32 cellular contexts compared by ENCODE assay signal in genomic region chr18:43265465-43265864, GRCh38. TPM values are rescaled to one million over a fixed set of nuclear protein-coding genes. Genes with fewer than 3 reads are reported as not detected.
"Had no signal": no experiment of that assay in that cellular context is flagged by ENCODE, and none has a peak within 500 bp of the region (broad histone marks: within the 10 kb centered on the region; RNA-seq: fewer than 3 reads in every experiment).

No MANE protein-coding gene starts in this region.

- H3K27me3 ChIP-seq: adrenal gland, body of pancreas, esophagus muscularis mucosa, foreskin keratinocyte, gastrocnemius medialis, heart left ventricle had no signal

- DNase-seq: activated B cell treated with CpG ODN at 0.5 μM for 24 hours; activated CD4-positive, alpha-beta T cell treated with anti-CD3 and anti-CD28 coated beads for 48 hours; activated CD4-positive, alpha-beta T cell treated with anti-CD3 and anti-CD28 coated beads, Interleukin-2, amount 50 U/mL, for 1 hour; activated CD4-positive, alpha-beta T cell treated with anti-CD3 and anti-CD28 coated beads, Interleukin-2, amount 50 U/mL, for 48 hours; activated CD8-positive, alpha-beta memory T cell treated with anti-CD3 and anti-CD28 coated beads for 24 hours; activated CD8-positive, alpha-beta T cell treated with anti-CD3 and anti-CD28 coated beads for 36 hours; activated effector memory CD4-positive, alpha-beta T cell treated with anti-CD3 and anti-CD28 coated beads, Interleukin-2, amount 50 U/mL, for 16 hours; activated naive CD4-positive, alpha-beta T cell treated with anti-CD3 and anti-CD28 coated beads for 36 hours; activated naive CD8-positive, alpha-beta T cell treated with anti-CD3 and anti-CD28 coated beads for 36 hours; activated naive CD8-positive, alpha-beta T cell treated with anti-CD3 and anti-CD28 coated beads, Interleukin-2, amount 50 U/mL, for 24 hours; activated T-cell treated with anti-CD3 and anti-CD28 coated beads, Interleukin-2, amount 50 U/mL, for 4 hours; adrenal gland; amygdala; aorta; body of pancreas; caudate nucleus; cortex of kidney; dermis blood vessel endothelial cell; effector CD4-positive, alpha-beta T cell; effector memory CD8-positive, alpha-beta T cell; erythroblast; foreskin keratinocyte; gastrocnemius medialis; glutamatergic neuron; heart left ventricle; T1000; WERI-Rb-1 had no signal

- H3K36me3 ChIP-seq: adrenal gland, esophagus muscularis mucosa, gastrocnemius medialis, heart left ventricle had no signal

- H3K9me3 ChIP-seq: adrenal gland, body of pancreas had no signal

- H3K4me1 ChIP-seq: adrenal gland, body of pancreas, esophagus muscularis mucosa, foreskin keratinocyte, gastrocnemius medialis, heart left ventricle had no signal

- H3K27ac ChIP-seq: adrenal gland, body of pancreas, esophagus muscularis mucosa, foreskin keratinocyte, gastrocnemius medialis, heart left ventricle, WERI-Rb-1 had no signal

- FAIRE-seq: colon had no signal

- H3K4me3 ChIP-seq: adrenal gland, body of pancreas, esophagus muscularis mucosa, gastrocnemius medialis, heart left ventricle had no signal

- ATAC-seq: activated CD4-positive, CD25-positive, alpha-beta regulatory T cell treated with anti-CD3 and anti-CD28 coated beads, Interleukin-2, amount 50 U/mL, for 24 hours; activated CD8-positive, alpha-beta T cell treated with anti-CD3 and anti-CD28 coated beads for 36 hours; activated naive CD8-positive, alpha-beta T cell treated with anti-CD3 and anti-CD28 coated beads, Interleukin-2, amount 50 U/mL, for 24 hours; activated T-cell treated with anti-CD3 and anti-CD28 coated beads, Interleukin-2, amount 50 U/mL, for 4 hours; activated T-helper 17 cell treated with anti-CD3 and anti-CD28 coated beads, Interleukin-2, amount 50 U/mL, for 72 hours; body of pancreas; effector memory CD8-positive, alpha-beta T cell; foreskin keratinocyte; gastrocnemius medialis; heart left ventricle had no signal

RNA-seq across cellular contexts. Expression of gene SYT4, which starts 11.8 kb away (rescaled TPM):
- total RNA-seq: activated B cell treated with CpG ODN at 0.5 μM for 24 hours; activated CD8-positive, alpha-beta T cell treated with anti-CD3 and anti-CD28 coated beads for 36 hours; activated naive CD4-positive, alpha-beta T cell treated with anti-CD3 and anti-CD28 coated beads for 36 hours; activated naive CD8-positive, alpha-beta T cell treated with anti-CD3 and anti-CD28 coated beads for 36 hours; activated T-cell treated with anti-CD3 and anti-CD28 coated beads, Interleukin-2, amount 50 U/mL, for 4 hours; activated T-helper 17 cell treated with anti-CD3 and anti-CD28 coated beads, Interleukin-2, amount 50 U/mL, for 72 hours; aorta; chondrocyte; dermis blood vessel endothelial cell; foreskin keratinocyte; gastrocnemius medialis had no signal
